In the genomic region with DNA sequence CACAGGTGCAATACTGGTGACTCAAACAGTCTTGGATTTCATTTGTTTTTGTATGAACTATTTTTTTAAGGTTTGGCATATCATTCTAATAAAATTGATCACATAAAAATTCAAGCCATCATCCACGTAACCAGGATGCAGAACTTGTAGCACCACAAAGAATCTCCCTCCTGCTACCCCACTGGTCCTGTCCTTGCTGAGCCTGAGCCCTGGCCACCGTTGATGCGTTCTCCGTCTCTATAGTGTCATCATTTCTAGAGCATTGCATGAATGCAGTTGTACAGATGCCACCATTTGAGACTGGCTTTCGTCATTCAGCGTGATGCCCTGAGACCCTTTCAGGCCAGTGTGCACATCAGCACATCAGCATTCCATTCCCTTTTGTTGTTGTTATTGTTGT, we compare ENCODE assay signal across 33 cellular contexts.
A peak's percentile ranks its signal among the peaks of the same experiment; 100 is the strongest.
DNase-seq lines count a peak whose midpoint lies in the region; ATAC-seq and TF ChIP-seq lines count a peak whose summit lies in the region.
"Had no signal": no experiment of that assay in that cellular context is flagged by ENCODE, and none has a peak within 500 bp of the region (broad histone marks: within the 10 kb centered on the region; RNA-seq: fewer than 3 reads in every experiment).

No MANE protein-coding gene starts in this region.

- TF ChIP-seq POLR2A in stomach (IDR thresholded peaks at IDR 0.05) = no peak
- no peak for TF ChIP-seq POLR2A in Peyer's patch (IDR thresholded peaks at IDR 0.05)

- no peak for TF ChIP-seq EP300 in stomach (IDR thresholded peaks at IDR 0.05)

- peaks cover 31% of the 10 kb centered on the region for H3K9me3 Mint-ChIP-seq in chondrocyte (ENCODE audit: low read depth)
- H3K9me3 Mint-ChIP-seq: CD4-positive, alpha-beta T cell; CD8-positive, alpha-beta T cell had no signal

- no peaks in the 10 kb centered on the region for H3K36me3 Mint-ChIP-seq in chondrocyte (ENCODE audit: low read depth)
- H3K36me3 Mint-ChIP-seq: CD14-positive monocyte; CD4-positive, alpha-beta memory T cell; CD4-positive, CD25-positive, alpha-beta regulatory T cell; CD8-positive, alpha-beta memory T cell; CD8-positive, alpha-beta T cell had no signal

- 84 to 95% (median 88%) methylated on average over 6 of the region's 6 CpGs for WGBS in stomach, 5 donors

- intact Hi-C loops in sciatic nerve (cut with DNase I) = no loop called here
- intact Hi-C loops in stomach (cut with DNase I; ENCODE audit: low total_unique reads) = no loop called here

- H3K27ac Mint-ChIP-seq in chondrocyte (ENCODE audit: unreplicated experiment) = no peak overlapping the region
- H3K27ac Mint-ChIP-seq: B cell; CD14-positive monocyte; CD4-positive, alpha-beta memory T cell; CD4-positive, alpha-beta T cell; CD4-positive, CD25-positive, alpha-beta regulatory T cell; CD8-positive, alpha-beta memory T cell; CD8-positive, alpha-beta T cell had no signal

- DNase-seq in chondrocyte (ENCODE audit: low spot score) (peak; percentile 25), sciatic nerve (ENCODE audit: low spot score) (peak; percentile 0), stomach (peak; percentile 1), AG20443 (ENCODE audit: low spot score) (no peak), Peyer's patch (no peak)
- DNase-seq in stimulated activated CD4-positive, alpha-beta T cell treated with anti-CD3 and anti-CD28 coated beads, Interleukin-1b, Interleukin-23, amount 100 ng/mL, for 48 hours = no peak
- DNase-seq: 8988T; ACHN; AML-193; BE2C; C1 segment of cervical spinal cord; Caco-2; Calu3; CD4-positive, alpha-beta memory T cell; CD4-positive, alpha-beta T cell; CD4-positive, CD25-positive, alpha-beta regulatory T cell; CD8-positive, alpha-beta memory T cell; CD8-positive, alpha-beta T cell; COR-L47; DMS 273 treated with DMSO at 0.1 percent for 48 hours; DMS153; DMS53; DMS79; DMS79 treated with DMSO at 0.1 percent for 48 hours; DND-41; EL had no signal

- no peaks in the 10 kb centered on the region for H3K27me3 Mint-ChIP-seq in chondrocyte (ENCODE audit: low read depth)
- H3K27me3 Mint-ChIP-seq: B cell; CD4-positive, alpha-beta memory T cell; CD4-positive, alpha-beta T cell; CD4-positive, CD25-positive, alpha-beta regulatory T cell had no signal

- TF ChIP-seq CTCF in chondrocyte (IDR thresholded peaks at IDR 0.05) (no peak), stomach (IDR thresholded peaks at IDR 0.05) (no peak), Peyer's patch (IDR thresholded peaks at IDR 0.05) (no peak)

- H3K4me1 Mint-ChIP-seq in chondrocyte (ENCODE audit: low read depth) = no peaks in the 10 kb centered on the region
- H3K4me1 Mint-ChIP-seq: B cell; CD14-positive monocyte; CD4-positive, alpha-beta memory T cell; CD4-positive, CD25-positive, alpha-beta regulatory T cell; CD8-positive, alpha-beta memory T cell had no signal

- H3K4me3 ChIP-seq in stomach (no peak overlapping the region), Peyer's patch (no peak overlapping the region)
- H3K4me3 ChIP-seq: A549; BLaER1; BLaER1 treated with 17β-estradiol and CSF1 and Interleukin-3, amounts not matched to agents 10 nM and 100 nM had no signal

- H3K36me3 ChIP-seq in stomach (no peaks in the 10 kb centered on the region), Peyer's patch (no peaks in the 10 kb centered on the region)
- H3K36me3 ChIP-seq: BE2C; BLaER1; BLaER1 treated with 17β-estradiol and CSF1 and Interleukin-3, amounts not matched to agents 10 nM and 100 nM had no signal

- H3K9me3 ChIP-seq in stomach (peaks cover 0 to 11% (median 3%) of the 10 kb centered on the region in 4 donors), Peyer's patch (no peaks in the 10 kb centered on the region)
- H3K9me3 ChIP-seq: A549, BE2C, Caco-2 had no signal

- no peak for ATAC-seq in sciatic nerve
- ATAC-seq: A549; CD8-positive, alpha-beta T cell had no signal

- H3K4me3 Mint-ChIP-seq in chondrocyte (ENCODE audit: unreplicated experiment) = no peak overlapping the region
- H3K4me3 Mint-ChIP-seq: B cell; CD14-positive monocyte; CD4-positive, alpha-beta memory T cell; CD4-positive, alpha-beta T cell; CD4-positive, CD25-positive, alpha-beta regulatory T cell; CD8-positive, alpha-beta memory T cell; CD8-positive, alpha-beta T cell had no signal

- H3K27ac ChIP-seq in stomach (no peak overlapping the region), Peyer's patch (no peak overlapping the region)
- H3K27ac ChIP-seq: 22Rv1; A549; BLaER1; BLaER1 treated with 17β-estradiol and CSF1 and Interleukin-3, amounts not matched to agents 10 nM and 100 nM; C4-2B had no signal

- H3K4me1 ChIP-seq in stomach = no peaks in the 10 kb centered on the region
- H3K4me1 ChIP-seq in Peyer's patch = no peaks in the 10 kb centered on the region
- H3K4me1 ChIP-seq: A549, BE2C, Caco-2 had no signal

- H3K27me3 ChIP-seq in stomach = peaks cover 0 to 32% (median 0%) of the 10 kb centered on the region in 3 donors
- H3K27me3 ChIP-seq in Peyer's patch = no peaks in the 10 kb centered on the region
- H3K27me3 ChIP-seq: BE2C; BLaER1; BLaER1 treated with 17β-estradiol and CSF1 and Interleukin-3, amounts not matched to agents 10 nM and 100 nM had no signal

Comparison
In these comparisons a context has a peak if more than half of its experiments do, and no peak if none do; other contexts are left out.
1. DNase-seq: peak in chondrocyte (single experiment), sciatic nerve (single experiment) and stomach (single experiment); none in stimulated activated CD4-positive, alpha-beta T cell treated with anti-CD3 and anti-CD28 coated beads, Interleukin-1b, Interleukin-23, amount 100 ng/mL, for 48 hours (single experiment), AG20443 (single experiment) and Peyer's patch (0 of 3).